19 cellular contexts compared by ENCODE assay signal in the genomic region with DNA sequence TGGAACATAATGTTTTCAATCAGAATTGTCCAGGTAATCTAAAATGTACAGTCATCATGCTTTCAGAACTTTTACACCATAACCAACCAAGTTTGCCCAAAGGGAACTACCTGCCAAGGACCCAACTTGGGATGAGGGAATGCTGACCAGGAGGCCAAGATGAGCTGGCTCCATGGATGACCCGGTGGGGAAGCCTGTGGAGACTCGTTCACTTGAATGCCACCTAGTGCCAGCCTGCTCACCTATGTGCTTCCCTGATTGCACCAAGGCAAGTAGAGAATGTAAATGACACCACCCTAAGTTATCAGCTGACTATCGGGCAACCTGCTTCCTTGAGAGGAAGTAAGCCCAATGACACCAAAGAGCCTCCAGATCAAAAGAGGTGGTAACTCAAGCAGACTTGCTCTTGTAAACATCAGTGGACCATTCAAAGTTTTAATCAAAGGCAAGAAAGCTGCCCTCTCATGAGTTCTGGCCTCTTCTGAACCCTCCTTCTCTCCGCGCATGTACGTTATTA.
DNase-seq lines count a peak whose midpoint lies in the region; ATAC-seq, FAIRE-seq and TF ChIP-seq lines count a peak whose summit lies in the region.
"Had no signal": no experiment of that assay in that cellular context is flagged by ENCODE, and none has a peak within 500 bp of the region (broad histone marks: within the 10 kb centered on the region; RNA-seq: fewer than 3 reads in every experiment).

No MANE protein-coding gene starts in this region.

- DNase-seq in activated naive CD4-positive, alpha-beta T cell treated with anti-CD3 and anti-CD28 coated beads, Interleukin-2, amount 50 U/mL, for 72 hours (ENCODE audit: low spot score in 2 of 2): no peak
- no peak for DNase-seq in activated naive CD4-positive, alpha-beta T cell (lab: John Stamatoyannopoulos, UW)
- no peak for DNase-seq in activated CD8-positive, alpha-beta T cell treated with anti-CD3 and anti-CD28 coated beads for 36 hours
- no peak for DNase-seq in astrocyte (ENCODE audit: low read depth)
- DNase-seq in osteoblast (ENCODE audit: insufficient read length, low spot score, missing footprints): peak; percentile 49
- DNase-seq in mesendoderm: no peak
- DNase-seq in RKO (ENCODE audit: low spot score): no peak
- no peak for DNase-seq in left cardiac atrium
- DNase-seq: ACHN, AML-193, Caco-2, KG1, NCI-H1048, NCI-H1436 treated with DMSO at 0.1 percent for 48 hours, NCI-H2081 treated with DMSO at 0.1 percent for 48 hours, NCI-H510A, NCI-H774 had no signal

- no peak for ATAC-seq in activated naive CD4-positive, alpha-beta T cell treated with anti-CD3 and anti-CD28 coated beads, Interleukin-2, amount 50 U/mL, for 72 hours
- ATAC-seq in activated CD8-positive, alpha-beta T cell treated with anti-CD3 and anti-CD28 coated beads for 36 hours: no peak
- ATAC-seq in left cardiac atrium: no peak

- H3K4me2 ChIP-seq in astrocyte (ENCODE audit: low read length) (no peak overlapping the region), osteoblast (ENCODE audit: insufficient read depth, low read length) (no peak overlapping the region), mesendoderm (ENCODE audit: low read length) (no peak overlapping the region)

- H2BK5ac ChIP-seq in mesendoderm (ENCODE audit: low read length): no peak overlapping the region

- no peaks in the 10 kb centered on the region for H3K36me3 Mint-ChIP-seq in activated naive CD4-positive, alpha-beta T cell treated with anti-CD3 and anti-CD28 coated beads, Interleukin-2, amount 50 U/mL, for 72 hours
- no peaks in the 10 kb centered on the region for H3K36me3 Mint-ChIP-seq in activated CD8-positive, alpha-beta T cell treated with anti-CD3 and anti-CD28 coated beads for 36 hours (ENCODE audit: low read depth)
- H3K36me3 Mint-ChIP-seq in astrocyte (ENCODE audit: low read depth, unreplicated experiment): peaks cover 8% of the 10 kb centered on the region

- CTCF ChIA-PET in activated CD8-positive, alpha-beta T cell treated with anti-CD3 and anti-CD28 coated beads for 36 hours (lab: Charles Lee): interaction anchor here (1.3 to 1.6 kb wide), 2 partner anchors 10 to 12 kb away, joined by 4 read pairs; no protein-coding TSS in a partner anchor

- intact Hi-C loops in activated CD8-positive, alpha-beta T cell treated with anti-CD3 and anti-CD28 coated beads for 36 hours (cut with micrococcal nuclease): no loop called here
- intact Hi-C loops in left cardiac atrium (cut with DNase I): no loop called here

- H3K9me3 ChIP-seq in astrocyte (ENCODE audit: insufficient read depth, low read depth, low read length) (no peaks in the 10 kb centered on the region), osteoblast (ENCODE audit: low read depth, low read length) (no peaks in the 10 kb centered on the region)
- H3K9me3 ChIP-seq: Caco-2 had no signal

- no peak overlapping the region for H2AFZ ChIP-seq in astrocyte (ENCODE audit: low read depth, low read length)
- H2AFZ ChIP-seq in osteoblast (ENCODE audit: low read length): no peak overlapping the region

- H3K9ac ChIP-seq in astrocyte (ENCODE audit: low read length): no peak overlapping the region
- no peak overlapping the region for H3K9ac ChIP-seq in mesendoderm (ENCODE audit: low read length)

- H3K4me3 ChIP-seq in astrocyte (ENCODE audit: insufficient read depth, low read depth, low read length): no peak overlapping the region
- H3K4me3 ChIP-seq in osteoblast (ENCODE audit: insufficient read depth, low read length): no peak overlapping the region
- no peak overlapping the region for H3K4me3 ChIP-seq in mesendoderm (ENCODE audit: low read length)

- H3K79me1 ChIP-seq in mesendoderm (ENCODE audit: low read length): no peaks in the 10 kb centered on the region

- no peak overlapping the region for H2BK120ac ChIP-seq in mesendoderm (ENCODE audit: low read depth, low read length)

- H4K5ac ChIP-seq in mesendoderm (ENCODE audit: low read length): no peak overlapping the region

- no peak overlapping the region for H3K23ac ChIP-seq in mesendoderm (ENCODE audit: low read length)

- H3K27me3 ChIP-seq in astrocyte (ENCODE audit: insufficient read depth, low read length) (no peaks in the 10 kb centered on the region), osteoblast (ENCODE audit: insufficient read depth, low read length) (no peaks in the 10 kb centered on the region), mesendoderm (ENCODE audit: insufficient read depth, low read length, poor library complexity) (no peaks in the 10 kb centered on the region)

- peaks cover 39% of the 10 kb centered on the region for H3K4me1 Mint-ChIP-seq in activated CD8-positive, alpha-beta T cell treated with anti-CD3 and anti-CD28 coated beads for 36 hours (ENCODE audit: low read depth)
- peaks cover 28% of the 10 kb centered on the region for H3K4me1 Mint-ChIP-seq in astrocyte (ENCODE audit: low read depth, unreplicated experiment)

- peak; percentile 49 for FAIRE-seq in astrocyte (lab: Jason Lieb, UNC)
- FAIRE-seq: H54 had no signal

- WGBS in mesendoderm (ENCODE audit: extremely low coverage, insufficient coverage, low lambda C conversion rate): no CpG with 5 or more reads among the region's 6 CpGs

- H3K4ac ChIP-seq in mesendoderm (ENCODE audit: low read depth, low read length): no peak overlapping the region

- H2BK15ac ChIP-seq in mesendoderm (replicated peaks; ENCODE audit: low read depth): no peak overlapping the region

- no peaks in the 10 kb centered on the region for H3K9me3 Mint-ChIP-seq in activated naive CD4-positive, alpha-beta T cell treated with anti-CD3 and anti-CD28 coated beads, Interleukin-2, amount 50 U/mL, for 72 hours
- H3K9me3 Mint-ChIP-seq in activated CD8-positive, alpha-beta T cell treated with anti-CD3 and anti-CD28 coated beads for 36 hours: no peaks in the 10 kb centered on the region
- no peaks in the 10 kb centered on the region for H3K9me3 Mint-ChIP-seq in astrocyte (ENCODE audit: unreplicated experiment)
- H3K9me3 Mint-ChIP-seq: HFFc6 had no signal

- H3K4me1 ChIP-seq in astrocyte (ENCODE audit: insufficient read depth, low read length): peaks cover 20% of the 10 kb centered on the region
- peaks cover 38% of the 10 kb centered on the region for H3K4me1 ChIP-seq in osteoblast (ENCODE audit: insufficient read depth, low read length)
- H3K4me1 ChIP-seq in mesendoderm (ENCODE audit: control insufficient read depth, low read depth, low read length): no peaks in the 10 kb centered on the region
- H3K4me1 ChIP-seq: Caco-2 had no signal

- H3K27me3 Mint-ChIP-seq in activated CD8-positive, alpha-beta T cell treated with anti-CD3 and anti-CD28 coated beads for 36 hours: no peaks in the 10 kb centered on the region
- H3K27me3 Mint-ChIP-seq in astrocyte (ENCODE audit: low read depth, unreplicated experiment): no peaks in the 10 kb centered on the region

- no peak overlapping the region for H4K8ac ChIP-seq in mesendoderm (ENCODE audit: low read depth, low read length)

- H2AK5ac ChIP-seq in mesendoderm (ENCODE audit: low read length): no peak overlapping the region

- no peak overlapping the region for H3K4me3 Mint-ChIP-seq in activated CD8-positive, alpha-beta T cell treated with anti-CD3 and anti-CD28 coated beads for 36 hours
- H3K4me3 Mint-ChIP-seq in astrocyte (ENCODE audit: unreplicated experiment): no peak overlapping the region
- H3K4me3 Mint-ChIP-seq: HFFc6 had no signal

- no peak for TF ChIP-seq CTCF in activated CD8-positive, alpha-beta T cell treated with anti-CD3 and anti-CD28 coated beads for 36 hours (IDR thresholded peaks at IDR 0.05)
- no peak for TF ChIP-seq CTCF in astrocyte (IDR thresholded peaks at IDR 0.05; ENCODE audit: insufficient read depth, low read depth, low read length)
- no peak for TF ChIP-seq CTCF in osteoblast (IDR thresholded peaks at IDR 0.05; ENCODE audit: extremely low read depth, low read depth, low read length)

- H3K27ac ChIP-seq in astrocyte (ENCODE audit: low read depth, low read length) (no peak overlapping the region), osteoblast (ENCODE audit: low read depth, low read length) (no peak overlapping the region), mesendoderm (ENCODE audit: low read depth, low read length) (no peak overlapping the region)

- H3K18ac ChIP-seq in mesendoderm (ENCODE audit: low read length): no peak overlapping the region

- peak overlapping the region; percentile 46 to 83 for H3K27ac Mint-ChIP-seq in activated naive CD4-positive, alpha-beta T cell treated with anti-CD3 and anti-CD28 coated beads, Interleukin-2, amount 50 U/mL, for 72 hours
- H3K27ac Mint-ChIP-seq in activated CD8-positive, alpha-beta T cell treated with anti-CD3 and anti-CD28 coated beads for 36 hours: peak overlapping the region; percentile 97
- no peak overlapping the region for H3K27ac Mint-ChIP-seq in astrocyte (ENCODE audit: unreplicated experiment)

- no peaks in the 10 kb centered on the region for H3K36me3 ChIP-seq in astrocyte (ENCODE audit: insufficient read depth, low read length)
- no peaks in the 10 kb centered on the region for H3K36me3 ChIP-seq in osteoblast (ENCODE audit: insufficient read depth, low read length)
- no peaks in the 10 kb centered on the region for H3K36me3 ChIP-seq in mesendoderm (ENCODE audit: control insufficient read depth, insufficient read depth, low read length)

- POLR2A ChIA-PET in activated CD8-positive, alpha-beta T cell treated with anti-CD3 and anti-CD28 coated beads for 36 hours (lab: Charles Lee): interaction anchor here (0.7 kb wide), 1 partner anchor 584 kb away, joined by 3 read pairs; no protein-coding TSS in a partner anchor

- H3K56ac ChIP-seq in mesendoderm (ENCODE audit: low read length): no peak overlapping the region

- no peaks in the 10 kb centered on the region for H3K79me2 ChIP-seq in astrocyte (ENCODE audit: insufficient read depth, low read length)
- H3K79me2 ChIP-seq in osteoblast (ENCODE audit: insufficient read depth, low read length): no peaks in the 10 kb centered on the region
- no peaks in the 10 kb centered on the region for H3K79me2 ChIP-seq in mesendoderm (ENCODE audit: control insufficient read depth, insufficient read depth, low read length)

- H4K20me1 ChIP-seq in astrocyte (ENCODE audit: insufficient read depth, low read length) (no peaks in the 10 kb centered on the region), osteoblast (ENCODE audit: insufficient read depth, low read length) (no peaks in the 10 kb centered on the region)
